16 cellular contexts compared by ENCODE assay signal in genomic region chr14:94659953-94660946, GRCh38. TPM values are rescaled to one million over a fixed set of nuclear protein-coding genes. Genes with fewer than 3 reads are reported as not detected.
DNase-seq lines count a peak whose midpoint lies in the region; ATAC-seq and TF ChIP-seq lines count a peak whose summit lies in the region.
"Had no signal": no experiment of that assay in that cellular context is flagged by ENCODE, and none has a peak within 500 bp of the region (broad histone marks: within the 10 kb centered on the region; RNA-seq: fewer than 3 reads in every experiment).

No MANE protein-coding gene starts in this region.

- 63% methylated on average over 10 of the region's 10 CpGs for WGBS in heart right ventricle, 2 donors

- H3K36me3 ChIP-seq in right atrium auricular region (no peaks in the 10 kb centered on the region), heart right ventricle (no peaks in the 10 kb centered on the region)
- H3K36me3 ChIP-seq: BE2C, Peyer's patch had no signal

- H3K4me3 ChIP-seq in right atrium auricular region = no peak overlapping the region
- H3K4me3 ChIP-seq in heart right ventricle = no peak overlapping the region
- H3K4me3 ChIP-seq: Peyer's patch had no signal

- ATAC-seq in heart right ventricle = no peak

- H3K27me3 ChIP-seq in right atrium auricular region (no peaks in the 10 kb centered on the region), heart right ventricle (peaks cover 0 to 18% (median 0%) of the 10 kb centered on the region in 7 donors)
- H3K27me3 ChIP-seq: Peyer's patch had no signal

- no peaks in the 10 kb centered on the region for H3K9me3 ChIP-seq in right atrium auricular region
- H3K9me3 ChIP-seq in heart right ventricle = no peaks in the 10 kb centered on the region
- H3K9me3 ChIP-seq: BE2C, Peyer's patch had no signal

- TF ChIP-seq CTCF in right atrium auricular region (IDR thresholded peaks at IDR 0.05) (no peak), heart right ventricle (IDR thresholded peaks at IDR 0.05) (no peak)

- intact Hi-C loops in heart right ventricle (cut with DNase I) = no loop called here

- DNase-seq in right atrium auricular region (ENCODE audit: low spot score) = peak; percentile 32
- no peak for DNase-seq in heart right ventricle
- peak; percentile 23 for DNase-seq in fibroblast of peridontal ligament (ENCODE audit: extremely low read depth)
- DNase-seq in putamen (ENCODE audit: low spot score) = peak; percentile 53
- no peak for DNase-seq in SIG-M5 treated with dmso at 0.1 percent for 504 hours (lab: John Stamatoyannopoulos, UW; ENCODE audit: unreplicated experiment)
- DNase-seq in H4 (ENCODE audit: low spot score) = no peak
- DNase-seq in COLO668 (lab: John Stamatoyannopoulos, UW; ENCODE audit: unreplicated experiment) = no peak
- DNase-seq: BE2C, Kasumi-1, NCI-H1694, NCI-H2081, NCI-H2171, NCI-H526, Peyer's patch had no signal

- no peak overlapping the region for H3K27ac ChIP-seq in right atrium auricular region
- H3K27ac ChIP-seq in heart right ventricle = no peak overlapping the region
- H3K27ac ChIP-seq: Peyer's patch had no signal

- H3K4me1 ChIP-seq in right atrium auricular region (no peaks in the 10 kb centered on the region), heart right ventricle (peaks cover 0 to 11% (median 0%) of the 10 kb centered on the region in 9 donors)
- H3K4me1 ChIP-seq: BE2C, Peyer's patch had no signal

RNA-seq across cellular contexts. Expression of gene SERPINA3, which starts 48.1 kb away (rescaled TPM):
- 100 to 1,000 TPM in 1 of 2 donors, 10 to 100 TPM in 1; 57.2 to 330 TPM for total RNA-seq in right atrium auricular region
- total RNA-seq in heart right ventricle = 100 to 1,000 TPM in 1 of 10 donors, 10 to 100 TPM in 3, 1 to 10 TPM in 6; 1.0 to 163 (median 6.3) TPM
- polyA plus RNA-seq in heart right ventricle = 100 to 1,000 TPM in 1 of 2 donors, 10 to 100 TPM in 1; 28.2 to 408 TPM
- total RNA-seq in H4 (2014; rRNA removed; shearing (Covaris generic)) = 0.35 and 0.56 TPM in 2 replicates
- total RNA-seq: H1, OCI-LY7 had no signal
- polyA plus RNA-seq: H1 had no signal

Comparison
In these comparisons a context has a peak if more than half of its experiments do, and no peak if none do; other contexts are left out.
1. DNase-seq: peak in right atrium auricular region (single experiment), fibroblast of peridontal ligament (single experiment) and putamen (single experiment); none in heart right ventricle (0 of 2), SIG-M5 treated with dmso at 0.1 percent for 504 hours (single experiment), H4 (single experiment) and COLO668 (single experiment).